ENCODE assay signal across 12 cellular contexts in genomic region chr17:81667754-81668153, GRCh38. TPM values are rescaled to one million over a fixed set of nuclear protein-coding genes. Genes with fewer than 3 reads are reported as not detected.
DNase-seq lines count a peak whose midpoint lies in the region; ATAC-seq, FAIRE-seq and TF ChIP-seq lines count a peak whose summit lies in the region.
"Had no signal": no experiment of that assay in that cellular context is flagged by ENCODE, and none has a peak within 500 bp of the region (broad histone marks: within the 10 kb centered on the region; RNA-seq: fewer than 3 reads in every experiment).

No MANE protein-coding gene starts in this region.

- H3K36me3 Mint-ChIP-seq in activated T-cell treated with anti-CD3 and anti-CD28 coated beads, Interleukin-2, amount 50 U/mL, for 4 hours (ENCODE audit: insufficient read depth) = peaks cover 22% of the 10 kb centered on the region
- peaks cover 5% of the 10 kb centered on the region for H3K36me3 Mint-ChIP-seq in T-cell

- CTCF ChIA-PET in T-cell (lab: Charles Lee) = no interaction called here

- peaks cover 33% of the 10 kb centered on the region for H3K4me1 Mint-ChIP-seq in activated T-cell treated with anti-CD3 and anti-CD28 coated beads, Interleukin-2, amount 50 U/mL, for 4 hours (ENCODE audit: low read depth)
- H3K4me1 Mint-ChIP-seq in T-cell = peaks cover 34 to 42% (median 34%) of the 10 kb centered on the region in 3 donors

- no peak for TF ChIP-seq CTCF in fibroblast of the aortic adventitia (IDR thresholded peaks at IDR 0.05; ENCODE audit: insufficient read depth, low read length)

- H3K9me3 Mint-ChIP-seq in activated T-cell treated with anti-CD3 and anti-CD28 coated beads, Interleukin-2, amount 50 U/mL, for 4 hours = no peaks in the 10 kb centered on the region
- H3K9me3 Mint-ChIP-seq in T-cell = no peaks in the 10 kb centered on the region

- no peak for ATAC-seq in activated T-cell treated with anti-CD3 and anti-CD28 coated beads, Interleukin-2, amount 50 U/mL, for 4 hours
- ATAC-seq in T-cell (replicated peaks in 1 of 4) = no peak

- peak overlapping the region; percentile 35 for H3K4me3 ChIP-seq in fibroblast of the aortic adventitia (ENCODE audit: low read depth, low read length)

- no peak overlapping the region for H3K27ac Mint-ChIP-seq in T-cell

- POLR2A ChIA-PET in T-cell (lab: Charles Lee) = no interaction called here

- DNase-seq in activated T-cell treated with anti-CD3 and anti-CD28 coated beads, Interleukin-2, amount 50 U/mL, for 4 hours = no peak
- DNase-seq in activated T-cell treated with anti-CD3 and anti-CD28 coated beads for 4 hours (no peak), T-cell (no peak), fibroblast of the aortic adventitia (ENCODE audit: low read depth) (no peak), ureter (ENCODE audit: low spot score) (peak; percentile 64), CD1c-positive myeloid dendritic cell (ENCODE audit: extremely low spot score) (no peak), RCC 7860 (ENCODE audit: low spot score) (no peak)
- DNase-seq in activated CD8-positive, alpha-beta memory T cell treated with anti-CD3 and anti-CD28 coated beads for 24 hours = no peak
- DNase-seq: SHP77 treated with DMSO at 0.1 percent for 48 hours had no signal

- no peaks in the 10 kb centered on the region for H3K27me3 Mint-ChIP-seq in activated T-cell treated with anti-CD3 and anti-CD28 coated beads, Interleukin-2, amount 50 U/mL, for 4 hours (ENCODE audit: low read depth)
- no peaks in the 10 kb centered on the region for H3K27me3 Mint-ChIP-seq in T-cell

- FAIRE-seq in RCC 7860 (lab: Jason Lieb, UNC) = no peak
- FAIRE-seq: endometrium had no signal

- peak overlapping the region; percentile 92 for H3K4me3 Mint-ChIP-seq in activated T-cell treated with anti-CD3 and anti-CD28 coated beads, Interleukin-2, amount 50 U/mL, for 4 hours
- peak overlapping the region; percentile 81 to 90 (median 85) for H3K4me3 Mint-ChIP-seq in T-cell

RNA-seq across cellular contexts. Expression of gene CCDC137, which starts 1.2 kb away (rescaled TPM):
- total RNA-seq in activated T-cell treated with anti-CD3 and anti-CD28 coated beads, Interleukin-2, amount 50 U/mL, for 4 hours = 10 to 100 TPM; 82.9 to 91.9 (median 84.9) TPM
- total RNA-seq in T-cell = 10 to 100 TPM; 15.9 to 33.9 (median 30.0) TPM
- 7.0 and 12.0 TPM in 2 replicates for total RNA-seq in fibroblast of the aortic adventitia (ENCODE audit: low replicate concordance)
- 19.2 TPM for total RNA-seq in ureter

RNA-seq across cellular contexts. Expression of gene OXLD1, which starts 1.3 kb away (rescaled TPM):
- 10 to 100 TPM; 35.0 to 41.1 (median 35.3) TPM for total RNA-seq in activated T-cell treated with anti-CD3 and anti-CD28 coated beads, Interleukin-2, amount 50 U/mL, for 4 hours
- total RNA-seq in T-cell (10 to 100 TPM; 34.1 to 93.3 (median 68.1) TPM), fibroblast of the aortic adventitia (ENCODE audit: low replicate concordance) (20.7 and 22.2 TPM in 2 replicates), ureter (31.4 TPM)

RNA-seq across cellular contexts. Expression of gene PDE6G, which starts 11.4 kb away (rescaled TPM):
- total RNA-seq in activated T-cell treated with anti-CD3 and anti-CD28 coated beads, Interleukin-2, amount 50 U/mL, for 4 hours = under 1 TPM in 1 of 3 donors, not detected in 2; 0.35 TPM
- total RNA-seq in T-cell (1 to 10 TPM in 4 of 5 donors, under 1 TPM in 1; 0.33 to 4.6 (median 1.8) TPM), fibroblast of the aortic adventitia (ENCODE audit: low replicate concordance) (0.63 TPM in 1 of 2 replicates, not detected in the other), ureter (not detected)
- total RNA-seq: right atrium auricular region, urinary bladder had no signal

RNA-seq across cellular contexts. Expression of gene ARL16, which starts 15.8 kb away (rescaled TPM):
- 10 to 100 TPM; 27.3 to 38.6 (median 27.9) TPM for total RNA-seq in activated T-cell treated with anti-CD3 and anti-CD28 coated beads, Interleukin-2, amount 50 U/mL, for 4 hours
- 10 to 100 TPM; 30.9 to 51.0 (median 39.3) TPM for total RNA-seq in T-cell
- total RNA-seq in fibroblast of the aortic adventitia (ENCODE audit: low replicate concordance) = 21.3 and 26.4 TPM in 2 replicates
- total RNA-seq in ureter = 35.5 TPM

RNA-seq across cellular contexts. Expression of gene HGS, which starts 16.1 kb away (rescaled TPM):
- total RNA-seq in activated T-cell treated with anti-CD3 and anti-CD28 coated beads, Interleukin-2, amount 50 U/mL, for 4 hours = 100 to 1,000 TPM; 146 to 162 (median 147) TPM
- total RNA-seq in T-cell (100 to 1,000 TPM; 114 to 205 (median 181) TPM), fibroblast of the aortic adventitia (ENCODE audit: low replicate concordance) (89.0 and 94.7 TPM in 2 replicates), ureter (101 TPM)
